ENCODE assay signal across 1 cellular context in the genomic region with DNA sequence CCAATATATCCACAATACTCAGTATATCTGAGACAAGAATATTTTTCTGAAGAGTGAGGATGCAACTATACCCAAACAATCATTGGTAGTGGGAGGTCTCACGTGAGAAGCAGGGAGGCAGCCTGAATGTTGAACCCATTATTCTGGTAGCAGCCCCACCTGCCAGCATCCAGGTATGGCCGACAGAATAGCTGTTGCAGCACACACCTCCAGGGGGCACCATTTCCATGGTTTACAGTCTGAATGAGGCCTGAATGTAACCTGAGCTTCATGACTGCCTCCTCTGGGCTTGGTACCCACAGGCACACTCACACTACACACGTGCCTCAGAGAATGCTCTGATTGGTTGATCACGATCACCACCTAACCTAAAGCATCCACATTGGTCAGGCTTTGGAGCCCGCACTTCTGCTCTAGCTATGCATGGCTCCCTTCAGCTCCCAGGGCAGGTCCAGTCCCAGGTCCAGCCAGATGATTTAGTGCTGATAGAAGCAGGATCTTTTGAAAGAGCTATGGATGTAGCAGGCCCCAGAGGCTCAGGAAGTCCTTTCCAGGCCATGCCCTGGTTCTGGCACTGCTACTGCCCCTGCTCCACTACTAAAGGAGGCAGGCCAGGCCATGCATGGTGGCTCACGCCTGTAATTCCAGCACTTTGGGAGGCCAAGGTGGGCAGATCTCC.
TF ChIP-seq lines count a peak whose summit lies in the region.

No MANE protein-coding gene starts in this region.

TF ChIP-seq in K562, 482 proteins besides CTCF, POLR2A, EP300 and RAD21 (continued from another document and continues in another):
- TF ChIP-seq, protein P1, sequence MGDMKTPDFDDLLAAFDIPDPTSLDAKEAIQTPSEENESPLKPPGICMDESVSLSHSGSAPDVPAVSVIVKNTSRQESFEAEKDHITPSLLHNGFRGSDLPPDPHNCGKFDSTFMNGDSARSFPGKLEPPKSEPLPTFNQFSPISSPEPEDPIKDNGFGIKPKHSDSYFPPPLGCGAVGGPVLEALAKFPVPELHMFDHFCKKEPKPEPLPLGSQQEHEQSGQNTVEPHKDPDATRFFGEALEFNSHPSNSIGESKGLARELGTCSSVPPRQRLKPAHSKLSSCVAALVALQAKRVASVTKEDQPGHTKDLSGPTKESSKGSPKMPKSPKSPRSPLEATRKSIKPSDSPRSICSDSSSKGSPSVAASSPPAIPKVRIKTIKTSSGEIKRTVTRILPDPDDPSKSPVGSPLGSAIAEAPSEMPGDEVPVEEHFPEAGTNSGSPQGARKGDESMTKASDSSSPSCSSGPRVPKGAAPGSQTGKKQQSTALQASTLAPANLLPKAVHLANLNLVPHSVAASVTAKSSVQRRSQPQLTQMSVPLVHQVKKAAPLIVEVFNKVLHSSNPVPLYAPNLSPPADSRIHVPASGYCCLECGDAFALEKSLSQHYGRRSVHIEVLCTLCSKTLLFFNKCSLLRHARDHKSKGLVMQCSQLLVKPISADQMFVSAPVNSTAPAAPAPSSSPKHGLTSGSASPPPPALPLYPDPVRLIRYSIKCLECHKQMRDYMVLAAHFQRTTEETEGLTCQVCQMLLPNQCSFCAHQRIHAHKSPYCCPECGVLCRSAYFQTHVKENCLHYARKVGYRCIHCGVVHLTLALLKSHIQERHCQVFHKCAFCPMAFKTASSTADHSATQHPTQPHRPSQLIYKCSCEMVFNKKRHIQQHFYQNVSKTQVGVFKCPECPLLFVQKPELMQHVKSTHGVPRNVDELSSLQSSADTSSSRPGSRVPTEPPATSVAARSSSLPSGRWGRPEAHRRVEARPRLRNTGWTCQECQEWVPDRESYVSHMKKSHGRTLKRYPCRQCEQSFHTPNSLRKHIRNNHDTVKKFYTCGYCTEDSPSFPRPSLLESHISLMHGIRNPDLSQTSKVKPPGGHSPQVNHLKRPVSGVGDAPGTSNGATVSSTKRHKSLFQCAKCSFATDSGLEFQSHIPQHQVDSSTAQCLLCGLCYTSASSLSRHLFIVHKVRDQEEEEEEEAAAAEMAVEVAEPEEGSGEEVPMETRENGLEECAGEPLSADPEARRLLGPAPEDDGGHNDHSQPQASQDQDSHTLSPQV (IDR thresholded peaks at IDR 0.05) = no peak
- no peak for TF ChIP-seq GTF3C2 (IDR thresholded peaks at IDR 0.05; ENCODE audit: borderline replicate concordance, extremely low read depth, insufficient read length)
- TF ChIP-seq NBN (IDR thresholded peaks at IDR 0.05; ENCODE audit: low read depth) = no peak
- no peak for TF ChIP-seq POLR3G (IDR thresholded peaks at IDR 0.05; ENCODE audit: extremely low read depth, insufficient read length, insufficient replicate concordance)
- TF ChIP-seq ARHGAP35 (IDR thresholded peaks at IDR 0.05; ENCODE audit: partially characterized antibody) = no peak
- peak; percentile 62; the same call in 1 of the 2 replicates for TF ChIP-seq ZEB2 (IDR thresholded peaks at IDR 0.05)
- peak; percentile 95 for TF ChIP-seq CTBP1 (IDR thresholded peaks at IDR 0.05; ENCODE audit: borderline replicate concordance)
- no peak for TF ChIP-seq HDAC1 (IDR thresholded peaks at IDR 0.05)
- TF ChIP-seq SAP30 (IDR thresholded peaks at IDR 0.05; ENCODE audit: borderline replicate concordance, insufficient read depth, low read depth, low read length, poor library complexity, severe bottlenecking) = no peak
- TF ChIP-seq ZNF143 (CRISPR knock-in tag; IDR thresholded peaks at IDR 0.05) = no peak
- TF ChIP-seq NR4A1 (CRISPR knock-in tag; IDR thresholded peaks at IDR 0.05) = no peak
- no peak for TF ChIP-seq NR4A1 (tag; IDR thresholded peaks at IDR 0.05)
- TF ChIP-seq SMC3 (conservative IDR thresholded peaks at IDR 0.05; ENCODE audit: insufficient read depth, low read depth, low read length) = peak; percentile 95
- TF ChIP-seq POLR2AphosphoS5 (IDR thresholded peaks at IDR 0.05; ENCODE audit: control insufficient read depth, insufficient read depth, low read depth, low read length) = no peak
- no peak for TF ChIP-seq KDM2B (CRISPR knock-in tag; IDR thresholded peaks at IDR 0.05)
- TF ChIP-seq TGIF2 (CRISPR knock-in tag; IDR thresholded peaks at IDR 0.05) = no peak
- TF ChIP-seq NR0B1 (IDR thresholded peaks at IDR 0.05; ENCODE audit: partially characterized antibody) = no peak
- TF ChIP-seq, protein P2, sequence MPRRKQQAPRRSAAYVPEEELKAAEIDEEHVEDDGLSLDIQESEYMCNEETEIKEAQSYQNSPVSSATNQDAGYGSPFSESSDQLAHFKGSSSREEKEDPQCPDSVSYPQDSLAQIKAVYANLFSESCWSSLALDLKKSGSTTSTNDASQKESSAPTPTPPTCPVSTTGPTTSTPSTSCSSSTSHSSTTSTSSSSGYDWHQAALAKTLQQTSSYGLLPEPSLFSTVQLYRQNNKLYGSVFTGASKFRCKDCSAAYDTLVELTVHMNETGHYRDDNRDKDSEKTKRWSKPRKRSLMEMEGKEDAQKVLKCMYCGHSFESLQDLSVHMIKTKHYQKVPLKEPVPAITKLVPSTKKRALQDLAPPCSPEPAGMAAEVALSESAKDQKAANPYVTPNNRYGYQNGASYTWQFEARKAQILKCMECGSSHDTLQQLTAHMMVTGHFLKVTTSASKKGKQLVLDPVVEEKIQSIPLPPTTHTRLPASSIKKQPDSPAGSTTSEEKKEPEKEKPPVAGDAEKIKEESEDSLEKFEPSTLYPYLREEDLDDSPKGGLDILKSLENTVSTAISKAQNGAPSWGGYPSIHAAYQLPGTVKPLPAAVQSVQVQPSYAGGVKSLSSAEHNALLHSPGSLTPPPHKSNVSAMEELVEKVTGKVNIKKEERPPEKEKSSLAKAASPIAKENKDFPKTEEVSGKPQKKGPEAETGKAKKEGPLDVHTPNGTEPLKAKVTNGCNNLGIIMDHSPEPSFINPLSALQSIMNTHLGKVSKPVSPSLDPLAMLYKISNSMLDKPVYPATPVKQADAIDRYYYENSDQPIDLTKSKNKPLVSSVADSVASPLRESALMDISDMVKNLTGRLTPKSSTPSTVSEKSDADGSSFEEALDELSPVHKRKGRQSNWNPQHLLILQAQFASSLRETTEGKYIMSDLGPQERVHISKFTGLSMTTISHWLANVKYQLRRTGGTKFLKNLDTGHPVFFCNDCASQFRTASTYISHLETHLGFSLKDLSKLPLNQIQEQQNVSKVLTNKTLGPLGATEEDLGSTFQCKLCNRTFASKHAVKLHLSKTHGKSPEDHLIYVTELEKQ (CRISPR knock-in tag; IDR thresholded peaks at IDR 0.05) = no peak
- TF ChIP-seq U2AF1 (optimal IDR thresholded peaks at IDR 0.05; ENCODE audit: low read depth, low read length) = no peak
- TF ChIP-seq, protein P3, sequence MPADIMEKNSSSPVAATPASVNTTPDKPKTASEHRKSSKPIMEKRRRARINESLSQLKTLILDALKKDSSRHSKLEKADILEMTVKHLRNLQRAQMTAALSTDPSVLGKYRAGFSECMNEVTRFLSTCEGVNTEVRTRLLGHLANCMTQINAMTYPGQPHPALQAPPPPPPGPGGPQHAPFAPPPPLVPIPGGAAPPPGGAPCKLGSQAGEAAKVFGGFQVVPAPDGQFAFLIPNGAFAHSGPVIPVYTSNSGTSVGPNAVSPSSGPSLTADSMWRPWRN (IDR thresholded peaks at IDR 0.05; ENCODE audit: low read depth) = no peak
- TF ChIP-seq CREM (IDR thresholded peaks at IDR 0.05; ENCODE audit: low read depth) = peak; percentile 69
- peak; percentile 45 to 46; a peak in 1 of 4 replicates for TF ChIP-seq MAZ (CRISPR knock-in tag; conservative IDR thresholded peaks at IDR 0.05 in 1 of 2, IDR thresholded peaks at IDR 0.05 in 1 of 2)
- peak in 1 of 2 experiments; percentile 84; a peak in 2 of 4 replicates for TF ChIP-seq RCOR1 (IDR thresholded peaks at IDR 0.05; ENCODE audit: borderline replicate concordance in 1 of 2, low read depth in 2 of 2, low read length in 2 of 2)
- TF ChIP-seq FOXA1 (IDR thresholded peaks at IDR 0.05; ENCODE audit: borderline replicate concordance) = no peak
- peak; percentile 31; the same call in 1 of the 2 replicates for TF ChIP-seq HCFC1 (IDR thresholded peaks at IDR 0.05; ENCODE audit: low read depth, low read length)
- no peak for TF ChIP-seq STAT5B (CRISPR knock-in tag; IDR thresholded peaks at IDR 0.05)
- TF ChIP-seq ZFP91 (CRISPR knock-in tag; IDR thresholded peaks at IDR 0.05) = no peak
- no peak for TF ChIP-seq CBX5 (IDR thresholded peaks at IDR 0.05; ENCODE audit: borderline replicate concordance, low read depth)
- no peak for TF ChIP-seq GATA2 (CRISPR knock-in tag; IDR thresholded peaks at IDR 0.05)
- no peak for TF ChIP-seq SETDB1 (IDR thresholded peaks at IDR 0.05; ENCODE audit: low read length)
- no peak for TF ChIP-seq JUNB (CRISPR knock-in tag; conservative IDR thresholded peaks at IDR 0.05)
- no peak for TF ChIP-seq SRSF7 (optimal IDR thresholded peaks at IDR 0.05; ENCODE audit: low read depth, low read length)
- no peak for TF ChIP-seq TCFL5 (CRISPR knock-in tag; conservative IDR thresholded peaks at IDR 0.05)
- TF ChIP-seq RBM25 (IDR thresholded peaks at IDR 0.05; ENCODE audit: low read depth, low read length, severe bottlenecking) = no peak
- TF ChIP-seq, protein P4, sequence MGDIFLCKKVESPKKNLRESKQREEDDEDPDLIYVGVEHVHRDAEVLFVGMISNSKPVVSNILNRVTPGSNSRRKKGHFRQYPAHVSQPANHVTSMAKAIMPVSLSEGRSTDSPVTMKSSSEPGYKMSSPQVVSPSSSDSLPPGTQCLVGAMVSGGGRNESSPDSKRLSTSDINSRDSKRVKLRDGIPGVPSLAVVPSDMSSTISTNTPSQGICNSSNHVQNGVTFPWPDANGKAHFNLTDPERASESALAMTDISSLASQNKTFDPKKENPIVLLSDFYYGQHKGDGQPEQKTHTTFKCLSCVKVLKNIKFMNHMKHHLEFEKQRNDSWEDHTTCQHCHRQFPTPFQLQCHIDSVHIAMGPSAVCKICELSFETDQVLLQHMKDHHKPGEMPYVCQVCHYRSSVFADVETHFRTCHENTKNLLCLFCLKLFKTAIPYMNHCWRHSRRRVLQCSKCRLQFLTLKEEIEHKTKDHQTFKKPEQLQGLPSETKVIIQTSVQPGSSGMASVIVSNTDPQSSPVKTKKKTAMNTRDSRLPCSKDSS (IDR thresholded peaks at IDR 0.05; ENCODE audit: low read depth, partially characterized antibody) = no peak
- TF ChIP-seq RBM14 (IDR thresholded peaks at IDR 0.05; ENCODE audit: borderline replicate concordance, insufficient read depth, low read depth, low read length) = no peak
- TF ChIP-seq EP400 (IDR thresholded peaks at IDR 0.05) = no peak
- TF ChIP-seq, protein P5, sequence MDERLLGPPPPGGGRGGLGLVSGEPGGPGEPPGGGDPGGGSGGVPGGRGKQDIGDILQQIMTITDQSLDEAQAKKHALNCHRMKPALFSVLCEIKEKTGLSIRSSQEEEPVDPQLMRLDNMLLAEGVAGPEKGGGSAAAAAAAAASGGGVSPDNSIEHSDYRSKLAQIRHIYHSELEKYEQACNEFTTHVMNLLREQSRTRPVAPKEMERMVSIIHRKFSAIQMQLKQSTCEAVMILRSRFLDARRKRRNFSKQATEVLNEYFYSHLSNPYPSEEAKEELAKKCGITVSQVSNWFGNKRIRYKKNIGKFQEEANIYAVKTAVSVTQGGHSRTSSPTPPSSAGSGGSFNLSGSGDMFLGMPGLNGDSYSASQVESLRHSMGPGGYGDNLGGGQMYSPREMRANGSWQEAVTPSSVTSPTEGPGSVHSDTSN (CRISPR knock-in tag; IDR thresholded peaks at IDR 0.05; ENCODE audit: low read depth) = no peak
- TF ChIP-seq, protein P5 (tag; conservative IDR thresholded peaks at IDR 0.05; ENCODE audit: low read depth) = no peak
- TF ChIP-seq ZC3H4 (CRISPR knock-in tag; IDR thresholded peaks at IDR 0.05; ENCODE audit: borderline replicate concordance) = no peak
- TF ChIP-seq SMARCE1 (IDR thresholded peaks at IDR 0.05) = no peak
- no peak for TF ChIP-seq ZNF274 (IDR thresholded peaks at IDR 0.05; ENCODE audit: borderline replicate concordance, low read depth, low read length)
